20 cellular contexts compared by ENCODE assay signal in genomic region chr16:84979516-84979915, GRCh38.
"Had no signal": no experiment of that assay in that cellular context is flagged by ENCODE, and none has a peak within 500 bp of the region (broad histone marks: within the 10 kb centered on the region; RNA-seq: fewer than 3 reads in every experiment).

No MANE protein-coding gene starts in this region.

- H3K4me3 Mint-ChIP-seq: activated naive CD8-positive, alpha-beta T cell treated with anti-CD3 and anti-CD28 coated beads, Interleukin-2, amount 10 ng/mL, durations not matched to agents 7 days and 5 days; nephron progenitor cell had no signal

- H3K27ac ChIP-seq: body of pancreas, esophagus muscularis mucosa, left lung, tibial nerve, uterus, VCaP had no signal

- H3K27me3 ChIP-seq: body of pancreas, esophagus muscularis mucosa, left lung, tibial nerve, uterus had no signal

- H3K27me3 Mint-ChIP-seq: activated naive CD8-positive, alpha-beta T cell treated with anti-CD3 and anti-CD28 coated beads, Interleukin-2, amount 10 ng/mL, durations not matched to agents 7 days and 5 days had no signal

- H3K4me3 ChIP-seq: body of pancreas, esophagus muscularis mucosa, left lung, tibial nerve, uterus had no signal

- H3K27ac Mint-ChIP-seq: activated naive CD8-positive, alpha-beta T cell treated with anti-CD3 and anti-CD28 coated beads, Interleukin-2, amount 10 ng/mL, durations not matched to agents 7 days and 5 days; nephron progenitor cell had no signal

- H3K9me3 ChIP-seq: body of pancreas, esophagus muscularis mucosa, left lung, tibial nerve, uterus had no signal

- H3K36me3 ChIP-seq: uterus had no signal

- H3K4me1 ChIP-seq: uterus had no signal

- H3K9me3 Mint-ChIP-seq: activated naive CD8-positive, alpha-beta T cell treated with anti-CD3 and anti-CD28 coated beads, Interleukin-2, amount 10 ng/mL, durations not matched to agents 7 days and 5 days; nephron progenitor cell had no signal

- H3K4me1 Mint-ChIP-seq: activated naive CD8-positive, alpha-beta T cell treated with anti-CD3 and anti-CD28 coated beads, Interleukin-2, amount 10 ng/mL, durations not matched to agents 7 days and 5 days had no signal

- DNase-seq: activated CD4-positive, alpha-beta T cell treated with anti-CD3 and anti-CD28 coated beads, Interleukin-2, amount 50 U/mL, for 4 hours; activated CD4-positive, CD25-positive, alpha-beta regulatory T cell treated with anti-CD3 and anti-CD28 coated beads, Interleukin-2, amount 50 U/mL, for 72 hours; activated naive CD8-positive, alpha-beta T cell treated with anti-CD3 and anti-CD28 coated beads, Interleukin-2, amount 10 ng/mL, durations not matched to agents 7 days and 5 days; central memory CD4-positive, alpha-beta T cell; cortex of kidney; effector CD4-positive, alpha-beta T cell; hippocampal formation; kidney; nephron progenitor cell; occipital lobe; stimulated activated CD4-positive, alpha-beta T cell treated with anti-CD3 and anti-CD28 coated beads, Interleukin-2, amount 100 ng/mL, for 24 hours; stimulated activated naive CD8-positive, alpha-beta T cell treated with anti-CD3 and anti-CD28 coated beads, Interleukin-15, Interleukin-2, amounts not matched to agents 100 U/mL and 50 U/mL, for 24 hours; SW 1271; T-helper 2 cell; uterus had no signal
